In the genomic region with DNA sequence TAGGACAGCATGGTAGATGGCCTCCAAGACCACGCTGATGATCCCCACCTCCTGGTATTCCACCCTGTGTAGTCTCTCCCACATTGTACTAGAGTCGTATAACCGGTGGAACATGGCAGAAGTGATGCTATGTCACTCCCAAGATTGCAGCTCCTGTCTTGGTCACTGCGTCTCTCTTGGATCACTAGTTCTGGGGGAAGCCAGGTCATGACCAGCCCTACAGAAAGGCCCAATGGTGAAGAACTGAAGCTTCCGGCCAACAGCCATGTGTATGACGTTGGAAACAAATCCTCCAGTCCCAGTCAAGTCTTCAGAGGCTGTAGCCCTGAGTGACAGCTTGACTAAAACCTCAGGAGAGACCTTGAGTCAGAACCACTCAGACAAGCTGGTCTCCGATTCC, we compare ENCODE assay signal across 1 cellular context.
TF ChIP-seq lines count a peak whose summit lies in the region.

No MANE protein-coding gene starts in this region.

TF ChIP-seq in K562, 482 proteins besides CTCF, POLR2A, EP300 and RAD21 (continued from another document and continues in another):
- peak; percentile 92; the same call in 1 of the 2 replicates for TF ChIP-seq ARID3B (CRISPR knock-in tag; IDR thresholded peaks at IDR 0.05; ENCODE audit: borderline replicate concordance)
- TF ChIP-seq JUN (IDR thresholded peaks at IDR 0.05; ENCODE audit: borderline replicate concordance, low read depth, low read length) = no peak
- TF ChIP-seq JUN (CRISPR knock-in tag; IDR thresholded peaks at IDR 0.05; ENCODE audit: borderline replicate concordance) = peak; percentile 37; the same call in 1 of the 2 replicates
- TF ChIP-seq ATF4 (CRISPR knock-in tag; IDR thresholded peaks at IDR 0.05) = peak; percentile 66
- TF ChIP-seq TSHZ1 (CRISPR knock-in tag; IDR thresholded peaks at IDR 0.05) = peak; percentile 85; the same call in 1 of the 2 replicates
- TF ChIP-seq POLR2H (tag; IDR thresholded peaks at IDR 0.05; ENCODE audit: low read depth) = peak; percentile 10; the same call in 1 of the 2 replicates
- TF ChIP-seq SP2 (IDR thresholded peaks at IDR 0.05; ENCODE audit: extremely low read depth, low read depth, low read length, poor library complexity, severe bottlenecking) = no peak
- TF ChIP-seq ZNF79 (CRISPR knock-in tag; IDR thresholded peaks at IDR 0.05; ENCODE audit: low read depth) = peak; percentile 77
- TF ChIP-seq ZNF41 (CRISPR knock-in tag; conservative IDR thresholded peaks at IDR 0.05) = peak; percentile 66; the same call in 1 of the 2 replicates
- no peak for TF ChIP-seq KAT2B (IDR thresholded peaks at IDR 0.05; ENCODE audit: low read depth, low read length)
- TF ChIP-seq ZNF740 (CRISPR knock-in tag; IDR thresholded peaks at IDR 0.05) = no peak
- peak in 1 of 2 experiments; percentile 86; a peak in 2 of 4 replicates for TF ChIP-seq ZNF740 (tag; IDR thresholded peaks at IDR 0.05)
- TF ChIP-seq ZNF175 (CRISPR knock-in tag; IDR thresholded peaks at IDR 0.05; ENCODE audit: low read depth) = peak; percentile 83; the same call in 1 of the 2 replicates
- no peak for TF ChIP-seq CTBP1 (IDR thresholded peaks at IDR 0.05; ENCODE audit: borderline replicate concordance)
- 0 out of 2 replicates have a peak, but pooled peaks have one; percentile 39 for TF ChIP-seq MEF2D (tag; conservative IDR thresholded peaks at IDR 0.05; ENCODE audit: low read depth)
- TF ChIP-seq SMAD3 (CRISPR knock-in tag; conservative IDR thresholded peaks at IDR 0.05) = peak; percentile 81
- TF ChIP-seq ZNF398 (CRISPR knock-in tag; IDR thresholded peaks at IDR 0.05) = 0 out of 2 replicates have a peak, but pooled peaks have one; percentile 17
- TF ChIP-seq, protein P1, sequence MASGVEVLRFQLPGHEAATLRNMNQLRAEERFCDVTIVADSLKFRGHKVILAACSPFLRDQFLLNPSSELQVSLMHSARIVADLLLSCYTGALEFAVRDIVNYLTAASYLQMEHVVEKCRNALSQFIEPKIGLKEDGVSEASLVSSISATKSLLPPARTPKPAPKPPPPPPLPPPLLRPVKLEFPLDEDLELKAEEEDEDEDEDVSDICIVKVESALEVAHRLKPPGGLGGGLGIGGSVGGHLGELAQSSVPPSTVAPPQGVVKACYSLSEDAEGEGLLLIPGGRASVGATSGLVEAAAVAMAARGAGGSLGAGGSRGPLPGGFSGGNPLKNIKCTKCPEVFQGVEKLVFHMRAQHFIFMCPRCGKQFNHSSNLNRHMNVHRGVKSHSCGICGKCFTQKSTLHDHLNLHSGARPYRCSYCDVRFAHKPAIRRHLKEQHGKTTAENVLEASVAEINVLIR (CRISPR knock-in tag; IDR thresholded peaks at IDR 0.05) = peak; percentile 57
- TF ChIP-seq ZNF766 (CRISPR knock-in tag; conservative IDR thresholded peaks at IDR 0.05) = peak; percentile 42; the same call in 1 of the 2 replicates
- TF ChIP-seq ZNF431 (CRISPR knock-in tag; IDR thresholded peaks at IDR 0.05) = no peak
- TF ChIP-seq MECOM (CRISPR knock-in tag; IDR thresholded peaks at IDR 0.05) = peak; percentile 38; the same call in 1 of the 2 replicates
- TF ChIP-seq, protein P2, sequence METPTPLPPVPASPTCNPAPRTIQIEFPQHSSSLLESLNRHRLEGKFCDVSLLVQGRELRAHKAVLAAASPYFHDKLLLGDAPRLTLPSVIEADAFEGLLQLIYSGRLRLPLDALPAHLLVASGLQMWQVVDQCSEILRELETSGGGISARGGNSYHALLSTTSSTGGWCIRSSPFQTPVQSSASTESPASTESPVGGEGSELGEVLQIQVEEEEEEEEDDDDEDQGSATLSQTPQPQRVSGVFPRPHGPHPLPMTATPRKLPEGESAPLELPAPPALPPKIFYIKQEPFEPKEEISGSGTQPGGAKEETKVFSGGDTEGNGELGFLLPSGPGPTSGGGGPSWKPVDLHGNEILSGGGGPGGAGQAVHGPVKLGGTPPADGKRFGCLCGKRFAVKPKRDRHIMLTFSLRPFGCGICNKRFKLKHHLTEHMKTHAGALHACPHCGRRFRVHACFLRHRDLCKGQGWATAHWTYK (CRISPR knock-in tag; IDR thresholded peaks at IDR 0.05) = peak; percentile 91
- peak; percentile 41; the same call in 1 of the 2 replicates for TF ChIP-seq ZNF354B (CRISPR knock-in tag; IDR thresholded peaks at IDR 0.05)
- peak; percentile 18; the same call in 1 of the 2 replicates for TF ChIP-seq PKNOX1 (IDR thresholded peaks at IDR 0.05)
- TF ChIP-seq ZFP36 (IDR thresholded peaks at IDR 0.05; ENCODE audit: low read depth, low read length, partially characterized antibody) = no peak
- TF ChIP-seq ZNF511 (CRISPR knock-in tag; IDR thresholded peaks at IDR 0.05) = no peak
- 0 out of 2 replicates have a peak, but pooled peaks have one; percentile 61 for TF ChIP-seq ZNF695 (CRISPR knock-in tag; IDR thresholded peaks at IDR 0.05)
- peak in 1 of 2 experiments; percentile 41; a peak in 1 of 4 replicates for TF ChIP-seq MAZ (CRISPR knock-in tag; conservative IDR thresholded peaks at IDR 0.05 in 1 of 2, IDR thresholded peaks at IDR 0.05 in 1 of 2)
- peak; percentile 88 for TF ChIP-seq RREB1 (CRISPR knock-in tag; IDR thresholded peaks at IDR 0.05)
- TF ChIP-seq ZNF165 (CRISPR knock-in tag; IDR thresholded peaks at IDR 0.05; ENCODE audit: borderline replicate concordance) = peak; percentile 90; the same call in 1 of the 2 replicates
- TF ChIP-seq GATAD2B (IDR thresholded peaks at IDR 0.05; ENCODE audit: borderline replicate concordance) = no peak
- TF ChIP-seq NFXL1 (CRISPR knock-in tag; IDR thresholded peaks at IDR 0.05) = 0 out of 2 replicates have a peak, but pooled peaks have one; percentile 58
- TF ChIP-seq PTTG1 (tag; IDR thresholded peaks at IDR 0.05; ENCODE audit: low read depth) = peak; percentile 88
- TF ChIP-seq DIDO1 (tag; IDR thresholded peaks at IDR 0.05; ENCODE audit: low read depth) = 0 out of 2 replicates have a peak, but pooled peaks have one; percentile 26
- peak; percentile 64; the same call in 1 of the 2 replicates for TF ChIP-seq BCL6 (CRISPR knock-in tag; IDR thresholded peaks at IDR 0.05)
- TF ChIP-seq ARID1B (IDR thresholded peaks at IDR 0.05) = no peak
